ENCODE assay signal across 15 cellular contexts in the genomic region with DNA sequence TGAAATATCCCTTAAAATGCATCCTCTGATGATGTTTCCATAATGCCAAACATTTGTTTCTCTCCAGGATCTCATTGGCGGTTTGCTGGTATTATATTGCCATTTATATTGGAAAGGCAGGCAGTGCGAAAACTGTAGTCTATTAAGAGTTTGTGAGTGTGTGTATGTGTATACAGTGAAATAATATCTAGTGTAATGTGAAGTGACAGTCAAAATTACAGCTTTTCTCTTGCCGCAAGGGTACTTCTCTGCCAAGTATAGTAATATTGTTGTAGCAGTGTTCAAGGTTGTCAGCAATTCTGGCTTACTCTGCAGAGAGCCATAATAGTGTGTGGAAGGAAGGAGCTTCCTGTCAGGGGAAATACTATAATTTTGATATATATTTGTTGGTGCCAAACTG.
"Had no signal": no experiment of that assay in that cellular context is flagged by ENCODE, and none has a peak within 500 bp of the region (broad histone marks: within the 10 kb centered on the region; RNA-seq: fewer than 3 reads in every experiment).

No MANE protein-coding gene starts in this region.

- H3K4me3 ChIP-seq: coronary artery, heart left ventricle, mucosa of descending colon, ovary, smooth muscle cell, thyroid gland had no signal

- H3K36me3 ChIP-seq: heart left ventricle, ovary, thyroid gland had no signal

- DNase-seq: effector memory CD4-positive, alpha-beta T cell; heart left ventricle; kidney glomerular epithelial cell; mammary epithelial cell; mucosa of descending colon; naive thymus-derived CD8-positive, alpha-beta T cell; nucleus accumbens; right cardiac atrium; stimulated activated CD4-positive, alpha-beta T cell treated with anti-CD3 and anti-CD28 coated beads, Interleukin-2, amount 100 ng/mL, for 48 hours; stimulated activated naive CD4-positive, alpha-beta T cell treated with Interleukin-2 at 50 U/mL for 16 hours; thyroid gland had no signal

- H3K4me1 ChIP-seq: heart left ventricle, thyroid gland had no signal

- H3K27me3 ChIP-seq: heart left ventricle, ovary, thyroid gland had no signal

- H3K9me3 ChIP-seq: heart left ventricle, mucosa of descending colon, ovary, thyroid gland had no signal

- H3K4me2 ChIP-seq: smooth muscle cell had no signal

- H3K27ac ChIP-seq: coronary artery, heart left ventricle, ovary, thyroid gland had no signal

- ATAC-seq: esophagus mucosa; heart left ventricle; mucosa of descending colon; naive thymus-derived CD8-positive, alpha-beta T cell; right cardiac atrium had no signal
